Comparison of ENCODE assay signal across 25 cellular contexts in the genomic region with DNA sequence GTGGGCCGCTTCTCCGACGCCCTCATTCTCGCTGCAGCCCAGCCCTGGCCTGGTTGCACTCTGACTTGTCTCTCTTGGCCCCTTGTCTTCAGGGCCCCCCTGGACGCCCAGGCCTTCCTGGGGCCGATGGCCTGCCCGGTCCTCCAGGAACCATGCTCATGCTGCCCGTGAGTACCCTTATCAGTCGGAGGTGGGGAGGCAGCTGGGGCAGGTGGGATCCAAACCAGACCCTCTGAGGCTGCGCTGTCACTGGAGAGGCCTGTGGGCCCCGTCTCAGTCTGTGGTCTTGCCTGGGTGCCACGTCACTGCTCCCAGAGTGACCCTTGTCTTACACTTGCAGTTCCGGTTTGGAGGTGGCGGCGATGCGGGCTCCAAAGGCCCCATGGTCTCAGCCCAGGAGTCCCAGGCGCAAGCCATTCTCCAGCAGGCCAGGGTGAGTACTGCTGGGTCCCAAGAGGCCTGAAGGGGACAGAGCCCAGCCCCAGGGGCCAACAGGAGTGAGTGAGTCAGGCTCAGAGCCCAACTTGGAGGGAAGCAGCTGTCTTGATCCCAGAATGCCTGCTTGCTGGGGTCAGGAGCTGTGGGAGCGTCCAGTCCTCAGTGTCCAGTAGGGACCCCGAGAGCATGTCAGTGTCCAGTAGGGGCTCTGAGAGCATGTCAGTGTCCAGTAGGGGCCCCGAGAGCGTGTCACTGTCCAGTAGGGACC.
DNase-seq lines count a peak whose midpoint lies in the region; ATAC-seq and TF ChIP-seq lines count a peak whose summit lies in the region.
"Had no signal": no experiment of that assay in that cellular context is flagged by ENCODE, and none has a peak within 500 bp of the region (broad histone marks: within the 10 kb centered on the region; RNA-seq: fewer than 3 reads in every experiment).

No MANE protein-coding gene starts in this region.

- no peaks in the 10 kb centered on the region for H3K27me3 ChIP-seq in right cardiac atrium (ENCODE audit: control insufficient read depth, insufficient read depth)
- H3K27me3 ChIP-seq in mesenchymal stem cell (ENCODE audit: control insufficient read depth in 1 of 2, insufficient read depth in 1 of 2, low read length in 2 of 2): no peaks in the 10 kb centered on the region
- H3K27me3 ChIP-seq in osteoblast (ENCODE audit: insufficient read depth, low read length): no peaks in the 10 kb centered on the region
- H3K27me3 ChIP-seq: BE2C, SJSA1 had no signal

- no peak overlapping the region for H2AK5ac ChIP-seq in mesenchymal stem cell (ENCODE audit: low read length, severe bottlenecking)

- ATAC-seq in right cardiac atrium (no peak), Right ventricle myocardium inferior (no peak)
- ATAC-seq: GM23338 had no signal

- no peaks in the 10 kb centered on the region for H3K4me1 ChIP-seq in right cardiac atrium (ENCODE audit: control insufficient read depth, insufficient read depth, low read length)
- H3K4me1 ChIP-seq in mesenchymal stem cell (ENCODE audit: control insufficient read depth, insufficient read depth, low read depth, low read length): no peaks in the 10 kb centered on the region
- H3K4me1 ChIP-seq in osteoblast (ENCODE audit: insufficient read depth, low read length): no peaks in the 10 kb centered on the region
- H3K4me1 ChIP-seq: BE2C, HAP-1, SJSA1 had no signal

- no peak overlapping the region for H2BK120ac ChIP-seq in mesenchymal stem cell (ENCODE audit: low read depth, low read length)

- H2BK15ac ChIP-seq in mesenchymal stem cell (ENCODE audit: low read depth, poor library complexity, severe bottlenecking): no peak overlapping the region

- WGBS in right cardiac atrium: 92% methylated on average over 21 of the region's 21 CpGs
- 93% methylated on average over 21 of the region's 21 CpGs for WGBS in mesenchymal stem cell

- H3K36me3 ChIP-seq in mesenchymal stem cell (ENCODE audit: control insufficient read depth in 1 of 2, insufficient read depth in 2 of 2, low read depth in 1 of 2, low read length in 2 of 2) (peaks cover 86 to 87% of the 10 kb centered on the region in 2 experiments), osteoblast (ENCODE audit: insufficient read depth, low read length) (peaks cover 90% of the 10 kb centered on the region)
- H3K36me3 ChIP-seq: BE2C, HAP-1 had no signal

- H2AFZ ChIP-seq in mesenchymal stem cell (ENCODE audit: low read depth, low read length) (no peak overlapping the region), osteoblast (ENCODE audit: low read length) (no peak overlapping the region)
- H2AFZ ChIP-seq: GM23338, PC-9 had no signal

- DNase-seq in right cardiac atrium (peak in 2 of 3 donors; percentile 25 to 38), Right ventricle myocardium inferior (ENCODE audit: missing footprints) (no peak), mesenchymal stem cell (no peak), osteoblast (ENCODE audit: insufficient read length, low spot score, missing footprints) (no peak), NCI-H187 treated with DMSO at 0.1 percent for 48 hours (lab: John Stamatoyannopoulos, UW) (no peak), AG08396 (ENCODE audit: low spot score) (no peak), NCI-H1105 treated with DMSO at 0.1 percent for 48 hours (lab: John Stamatoyannopoulos, UW) (no peak), putamen (ENCODE audit: low spot score) (no peak)
- DNase-seq: BE2C; CD4-positive, CD25-positive, alpha-beta regulatory T cell; DMS153; DND-41; Kasumi-1; NCI-H1092 treated with DMSO at 0.1 percent for 48 hours; NCI-H146; NCI-H2029; NCI-H2227 treated with DMSO at 0.1 percent for 48 hours; NCI-H526 treated with DMSO at 0.1 percent for 48 hours; PC-9; Right ventricle myocardium superior had no signal

- no peak overlapping the region for H3K4ac ChIP-seq in mesenchymal stem cell (ENCODE audit: low read depth in 1 of 2, low read length in 2 of 2)

- H3K4me3 ChIP-seq in right cardiac atrium (ENCODE audit: low read length): no peak overlapping the region
- H3K4me3 ChIP-seq in mesenchymal stem cell (ENCODE audit: insufficient read depth in 1 of 2, low read depth in 1 of 2, low read length in 2 of 2): no peak overlapping the region
- no peak overlapping the region for H3K4me3 ChIP-seq in osteoblast (ENCODE audit: insufficient read depth, low read length)
- H3K4me3 ChIP-seq: GM23338, HAP-1, PC-9, SJSA1 had no signal

- no peak overlapping the region for H3K18ac ChIP-seq in mesenchymal stem cell (ENCODE audit: low read depth in 1 of 2, low read length in 2 of 2)

- H4K20me1 ChIP-seq in osteoblast (ENCODE audit: insufficient read depth, low read length): peaks cover 53% of the 10 kb centered on the region

- intact Hi-C loops in right cardiac atrium (cut with DNase I): no loop called here
- intact Hi-C loops in Right ventricle myocardium inferior (cut with DNase I): no loop called here

- H3K79me1 ChIP-seq in mesenchymal stem cell (replicated peaks; ENCODE audit: low read length, poor library complexity, severe bottlenecking): peaks cover 7% of the 10 kb centered on the region

- no peak overlapping the region for H3K4me2 ChIP-seq in mesenchymal stem cell (ENCODE audit: low read length, poor library complexity, severe bottlenecking)
- no peak overlapping the region for H3K4me2 ChIP-seq in osteoblast (ENCODE audit: insufficient read depth, low read length)
- H3K4me2 ChIP-seq: GM23338, PC-9 had no signal

- peaks cover 24% of the 10 kb centered on the region for H3K79me2 ChIP-seq in osteoblast (ENCODE audit: insufficient read depth, low read length)

- H3K9me3 ChIP-seq in right cardiac atrium (ENCODE audit: control insufficient read depth, low read length): no peaks in the 10 kb centered on the region
- H3K9me3 ChIP-seq in mesenchymal stem cell (ENCODE audit: control insufficient read depth, low read length): no peaks in the 10 kb centered on the region
- no peaks in the 10 kb centered on the region for H3K9me3 ChIP-seq in osteoblast (ENCODE audit: low read depth, low read length)
- H3K9me3 ChIP-seq: BE2C, HAP-1, SJSA1 had no signal

- H3K27ac ChIP-seq in right cardiac atrium (ENCODE audit: low read length) (no peak overlapping the region), mesenchymal stem cell (ENCODE audit: low read length, poor library complexity, severe bottlenecking) (no peak overlapping the region), osteoblast (ENCODE audit: low read depth, low read length) (peak overlapping the region; percentile 19)
- H3K27ac ChIP-seq: 22Rv1, HL-60, PC-9, SJSA1 had no signal

- no peak overlapping the region for H3K9ac ChIP-seq in mesenchymal stem cell (ENCODE audit: low read length)

- no peak overlapping the region for H4K91ac ChIP-seq in mesenchymal stem cell (ENCODE audit: low read length)

- peak overlapping the region in 1 of 2 experiments; percentile 38 for H3K14ac ChIP-seq in mesenchymal stem cell (ENCODE audit: low read length in 2 of 2)

- TF ChIP-seq CTCF in osteoblast (IDR thresholded peaks at IDR 0.05; ENCODE audit: extremely low read depth, low read depth, low read length): no peak

- H2BK12ac ChIP-seq in mesenchymal stem cell (ENCODE audit: low read length in 2 of 2): no peak overlapping the region

- H4K8ac ChIP-seq in mesenchymal stem cell (ENCODE audit: low read length): peak overlapping the region; percentile 24

- no peak overlapping the region for H2BK5ac ChIP-seq in mesenchymal stem cell (ENCODE audit: low read depth, low read length, poor library complexity, severe bottlenecking)

- no peak overlapping the region for H3K23ac ChIP-seq in mesenchymal stem cell (ENCODE audit: low read length in 2 of 2)

Comparison
In these comparisons a context has a peak if more than half of its experiments do, and no peak if none do; other contexts are left out.
1. DNase-seq: peak in right cardiac atrium (2 of 3); none in Right ventricle myocardium inferior (single experiment), mesenchymal stem cell (single experiment), osteoblast (single experiment), NCI-H187 treated with DMSO at 0.1 percent for 48 hours (single experiment), AG08396 (single experiment), NCI-H1105 treated with DMSO at 0.1 percent for 48 hours (single experiment) and putamen (single experiment).